ENCODE assay signal across 9 cellular contexts in the genomic region with DNA sequence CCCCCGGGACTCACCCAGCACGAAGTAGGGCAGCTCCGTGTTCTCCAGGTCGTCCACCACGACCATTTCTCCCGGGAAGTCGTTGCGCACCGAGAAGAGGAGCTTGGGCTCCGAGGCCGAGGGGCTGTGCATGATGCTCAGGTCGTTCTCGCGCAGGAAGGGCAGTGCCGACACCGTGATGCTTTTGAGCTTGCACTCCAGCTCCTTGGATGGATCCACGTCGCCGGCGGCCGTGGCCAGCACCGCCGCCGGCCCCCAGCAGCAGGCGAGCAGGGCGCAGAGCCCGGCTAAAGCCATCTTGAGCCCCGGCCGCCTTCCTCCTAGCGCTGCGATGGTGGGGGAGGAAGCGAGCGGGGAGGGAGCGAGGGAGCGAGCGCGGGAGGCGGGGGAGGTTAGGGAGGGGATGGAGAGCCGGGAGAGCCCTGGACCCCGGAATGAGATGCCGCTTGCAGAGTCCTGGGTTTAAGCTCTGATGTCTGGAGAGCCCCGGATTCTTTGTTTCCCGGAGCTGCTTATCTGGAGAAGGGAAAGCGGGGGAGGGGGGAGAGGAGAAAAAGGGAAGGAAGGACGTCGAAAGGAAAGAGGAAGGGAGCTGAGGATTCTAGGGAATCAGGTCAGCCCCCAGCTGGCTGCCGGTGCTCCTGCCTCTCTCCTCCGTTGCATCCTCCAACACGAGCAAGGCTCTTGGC. TPM values are rescaled to one million over a fixed set of nuclear protein-coding genes. Genes with fewer than 3 reads are reported as not detected.
DNase-seq lines count a peak whose midpoint lies in the region; ATAC-seq lines count a peak whose summit lies in the region.
"Had no signal": no experiment of that assay in that cellular context is flagged by ENCODE, and none has a peak within 500 bp of the region (broad histone marks: within the 10 kb centered on the region; RNA-seq: fewer than 3 reads in every experiment).

A gene (minus strand): TSS at position 333 of the 689 bp plus-strand sequence. CDS start 36 bp downstream, at position 297.

- peak; percentile 19 for DNase-seq in COR-L47 (lab: John Stamatoyannopoulos, UW)
- DNase-seq in T1000 (lab: John Stamatoyannopoulos, UW), result peak; percentile 32
- DNase-seq in left ventricle myocardium superior, result peak; percentile 29
- DNase-seq in posterior vena cava (ENCODE audit: low spot score), result peak; percentile 64
- DNase-seq in amniotic stem cell (lab: John Stamatoyannopoulos, UW), result no peak
- no peak for DNase-seq in NCI-H1694 (lab: John Stamatoyannopoulos, UW)
- DNase-seq: mucosa of descending colon had no signal

- intact Hi-C loops in left ventricle myocardium superior (cut with micrococcal nuclease), result no loop called here
- intact Hi-C loops in posterior vena cava (cut with DNase I), result no loop called here

- peak; percentile 43 for ATAC-seq in left ventricle myocardium superior
- ATAC-seq in GM21717 (IDR thresholded peaks at IDR 0.05; ENCODE audit: unreplicated experiment), result no peak
- ATAC-seq in GM18867 (IDR thresholded peaks at IDR 0.05; ENCODE audit: unreplicated experiment), result no peak
- ATAC-seq: mucosa of descending colon had no signal

RNA-seq across cellular contexts. Expression of the gene that starts here (rescaled TPM):
- total RNA-seq in left ventricle myocardium superior (0.22 TPM), posterior vena cava (under 1 TPM; 0.14 to 0.19 TPM)

Comparison
In these comparisons a context has a peak if more than half of its experiments do, and no peak if none do; other contexts are left out.
1. Peak in DNase-seq and ATAC-seq in left ventricle myocardium superior; RNA of the gene not detected or under 1 TPM.
2. Peak in DNase-seq in posterior vena cava; RNA of the gene not detected or under 1 TPM.
3. DNase-seq: peak in COR-L47 (single experiment) and T1000 (single experiment); none in amniotic stem cell (single experiment) and NCI-H1694 (single experiment).